In genomic region chr12:82470906-82471512, GRCh38 we compare ENCODE assay signal across 26 cellular contexts.
"Had no signal": no experiment of that assay in that cellular context is flagged by ENCODE, and none has a peak within 500 bp of the region (broad histone marks: within the 10 kb centered on the region; RNA-seq: fewer than 3 reads in every experiment).

No MANE protein-coding gene starts in this region.

- H3K27me3 ChIP-seq: breast epithelium, MG63 had no signal

- H3K4me3 ChIP-seq: breast epithelium, MG63, SK-N-MC had no signal

- ATAC-seq: activated CD4-positive, CD25-positive, alpha-beta regulatory T cell treated with anti-CD3 and anti-CD28 coated beads, Interleukin-2, amount 50 U/mL, for 24 hours; activated CD8-positive, alpha-beta T cell treated with anti-CD3 and anti-CD28 coated beads for 36 hours; Panc1; Right ventricle myocardium inferior; T-cell had no signal

- H3K27me3 Mint-ChIP-seq: activated CD8-positive, alpha-beta T cell treated with anti-CD3 and anti-CD28 coated beads for 36 hours; activated naive CD8-positive, alpha-beta T cell treated with anti-CD3 and anti-CD28 coated beads, Interleukin-2, amount 10 ng/mL, durations not matched to agents 7 days and 5 days; T-cell had no signal

- H3K4me1 ChIP-seq: breast epithelium had no signal

- H3K27ac Mint-ChIP-seq: activated CD8-positive, alpha-beta T cell treated with anti-CD3 and anti-CD28 coated beads for 36 hours; activated naive CD8-positive, alpha-beta T cell treated with anti-CD3 and anti-CD28 coated beads, Interleukin-2, amount 10 ng/mL, durations not matched to agents 7 days and 5 days; T-cell had no signal

- H3K4me3 Mint-ChIP-seq: activated CD8-positive, alpha-beta T cell treated with anti-CD3 and anti-CD28 coated beads for 36 hours; activated naive CD8-positive, alpha-beta T cell treated with anti-CD3 and anti-CD28 coated beads, Interleukin-2, amount 10 ng/mL, durations not matched to agents 7 days and 5 days; T-cell had no signal

- H3K4me2 ChIP-seq: KMS-11 had no signal

- H3K9ac ChIP-seq: KMS-11 had no signal

- H3K4me1 Mint-ChIP-seq: activated naive CD8-positive, alpha-beta T cell treated with anti-CD3 and anti-CD28 coated beads, Interleukin-2, amount 10 ng/mL, durations not matched to agents 7 days and 5 days; T-cell had no signal

- DNase-seq: activated CD4-positive, alpha-beta T cell treated with anti-CD3 and anti-CD28 coated beads for 4 hours; activated CD8-positive, alpha-beta memory T cell treated with anti-CD3 and anti-CD28 coated beads, Interleukin-2, amount 50 U/mL, for 4 hours; activated CD8-positive, alpha-beta T cell treated with anti-CD3 and anti-CD28 coated beads for 36 hours; activated naive CD4-positive, alpha-beta T cell treated with anti-CD3 and anti-CD28 coated beads, Interleukin-2, amount 50 U/mL, for 16 hours; activated naive CD8-positive, alpha-beta T cell treated with anti-CD3 and anti-CD28 coated beads, Interleukin-2, amount 10 ng/mL, durations not matched to agents 7 days and 5 days; aorta; caudate nucleus; MG63; MV-4-11; NCI-H1092 treated with DMSO at 0.1 percent for 48 hours; NCI-H1417 treated with DMSO at 0.1 percent for 48 hours; NCI-H1694 treated with DMSO at 0.1 percent for 48 hours; NCI-H2029 treated with DMSO at 0.1 percent for 48 hours; NCI-H2227 treated with DMSO at 0.1 percent for 48 hours; NCI-H526 treated with DMSO at 0.1 percent for 48 hours; NK-92 treated with Interleukin-12 subunit alpha and Interleukin-12 subunit beta, amount 100 ng/mL, for 24 hours; OCI-M1; RPMI8226; T-cell had no signal

- H3K9me3 ChIP-seq: MG63 had no signal

- H3K27ac ChIP-seq: breast epithelium, KMS-11, SK-N-MC, VCaP had no signal

- H3K36me3 ChIP-seq: MG63 had no signal
